ENCODE assay signal across 22 cellular contexts in the genomic region with DNA sequence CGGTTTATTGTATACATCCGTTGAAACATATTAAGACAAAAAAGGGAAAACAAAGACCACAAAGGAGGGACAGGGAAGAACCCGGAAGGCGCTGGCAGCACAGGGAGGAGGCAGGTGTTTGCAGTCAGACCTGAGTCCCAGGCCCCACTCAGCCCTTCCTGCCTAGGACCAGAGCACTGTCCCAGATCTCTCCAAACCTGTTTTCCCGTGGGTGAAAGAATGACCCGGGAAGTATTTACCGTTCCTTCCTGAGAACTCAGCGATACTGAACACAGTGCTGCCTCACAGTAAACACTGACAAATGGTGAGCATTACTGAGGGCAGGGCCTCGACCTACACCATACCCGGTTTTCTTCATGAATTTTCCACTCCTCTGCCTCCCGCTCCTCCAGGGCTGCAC. TPM values are rescaled to one million over a fixed set of nuclear protein-coding genes. Genes with fewer than 3 reads are reported as not detected.
DNase-seq lines count a peak whose midpoint lies in the region; ATAC-seq, FAIRE-seq and TF ChIP-seq lines count a peak whose summit lies in the region.
"Had no signal": no experiment of that assay in that cellular context is flagged by ENCODE, and none has a peak within 500 bp of the region (broad histone marks: within the 10 kb centered on the region; RNA-seq: fewer than 3 reads in every experiment).

No MANE protein-coding gene starts in this region.

- DNase-seq in DMS153 treated with DMSO at 0.1 percent for 48 hours (lab: John Stamatoyannopoulos, UW; ENCODE audit: unreplicated experiment) (peak; percentile 24), K562 (ENCODE audit: extremely low read depth in 1 of 4, low spot score in 3 of 4) (no peak), lung (ENCODE audit: low spot score) (no peak), smooth muscle cell (lab: John Stamatoyannopoulos, UW; ENCODE audit: unreplicated experiment) (no peak)
- no peak for DNase-seq in activated CD4-positive, alpha-beta memory T cell treated with anti-CD3 and anti-CD28 coated beads for 36 hours
- no peak for DNase-seq in activated T-helper 2 cell treated with anti-CD3 and anti-CD28 coated beads, Interferon-gamma antibody, Interleukin-2, Interleukin-4, amounts not matched to agents 10 μg/mL and 5 μg/mL and 100 μg/mL, durations not matched to agents 14 hours and 24 hours and 36 hours (ENCODE audit: low spot score)
- DNase-seq in naive thymus-derived CD4-positive, alpha-beta T cell = no peak
- DNase-seq: activated CD4-positive, alpha-beta T cell treated with anti-CD3 and anti-CD28 coated beads for 1 hour; activated CD8-positive, alpha-beta memory T cell treated with anti-CD3 and anti-CD28 coated beads, Interleukin-2, amount 50 U/mL, for 4 hours; activated naive CD4-positive, alpha-beta T cell; AML-193; anterior cingulate cortex; GM23248; IMR-90; NCI-H187 treated with DMSO at 0.1 percent for 48 hours; NCI-H510A treated with DMSO at 0.1 percent for 48 hours; SJCRH30 had no signal

- FAIRE-seq in K562 (lab: Jason Lieb, UNC) = no peak
- FAIRE-seq: endothelial cell of umbilical vein had no signal

- H3K4me2 ChIP-seq in K562 (ENCODE audit: insufficient read depth, low read length) (peak overlapping the region; percentile 79), smooth muscle cell (peak overlapping the region; percentile 98)

- no peaks in the 10 kb centered on the region for H3K9me3 Mint-ChIP-seq in activated CD4-positive, alpha-beta memory T cell treated with anti-CD3 and anti-CD28 coated beads for 36 hours
- H3K9me3 Mint-ChIP-seq in activated T-helper 2 cell treated with anti-CD3 and anti-CD28 coated beads, Interferon-gamma antibody, Interleukin-2, Interleukin-4, amounts not matched to agents 10 μg/mL and 5 μg/mL and 100 μg/mL, durations not matched to agents 14 hours and 24 hours and 36 hours = no peaks in the 10 kb centered on the region
- H3K9me3 Mint-ChIP-seq in naive thymus-derived CD4-positive, alpha-beta T cell = peaks cover 0 to 10% (median 5%) of the 10 kb centered on the region in 11 donors

- ATAC-seq in K562 (peak; percentile 7), lung (ENCODE audit: insufficient read depth, low FRiP score) (peak; percentile 5), HG03378 (IDR thresholded peaks at IDR 0.05; ENCODE audit: unreplicated experiment) (no peak)
- ATAC-seq in naive thymus-derived CD4-positive, alpha-beta T cell = no peak

- H2AFZ ChIP-seq in K562 (ENCODE audit: low read depth, low read length) (no peak overlapping the region), smooth muscle cell (ENCODE audit: low read depth) (no peak overlapping the region)
- H2AFZ ChIP-seq: GM23248 had no signal

- peaks cover 41% of the 10 kb centered on the region for H3K27me3 Mint-ChIP-seq in activated CD4-positive, alpha-beta memory T cell treated with anti-CD3 and anti-CD28 coated beads for 36 hours
- H3K27me3 Mint-ChIP-seq in activated T-helper 2 cell treated with anti-CD3 and anti-CD28 coated beads, Interferon-gamma antibody, Interleukin-2, Interleukin-4, amounts not matched to agents 10 μg/mL and 5 μg/mL and 100 μg/mL, durations not matched to agents 14 hours and 24 hours and 36 hours (ENCODE audit: low read depth) = peaks cover 53% of the 10 kb centered on the region
- H3K27me3 Mint-ChIP-seq in naive thymus-derived CD4-positive, alpha-beta T cell = peaks cover 43 to 60% (median 53%) of the 10 kb centered on the region in 5 donors

- H3K4me1 Mint-ChIP-seq in activated CD4-positive, alpha-beta memory T cell treated with anti-CD3 and anti-CD28 coated beads for 36 hours (ENCODE audit: low read depth) = no peaks in the 10 kb centered on the region
- peaks cover 7% of the 10 kb centered on the region for H3K4me1 Mint-ChIP-seq in activated T-helper 2 cell treated with anti-CD3 and anti-CD28 coated beads, Interferon-gamma antibody, Interleukin-2, Interleukin-4, amounts not matched to agents 10 μg/mL and 5 μg/mL and 100 μg/mL, durations not matched to agents 14 hours and 24 hours and 36 hours (ENCODE audit: low read depth)
- peaks cover 0 to 14% (median 4%) of the 10 kb centered on the region in 7 donors for H3K4me1 Mint-ChIP-seq in naive thymus-derived CD4-positive, alpha-beta T cell

- peaks cover 2% of the 10 kb centered on the region for H3F3A ChIP-seq in smooth muscle cell (ENCODE audit: low read depth)

- no peak overlapping the region for H3K4me3 Mint-ChIP-seq in activated CD4-positive, alpha-beta memory T cell treated with anti-CD3 and anti-CD28 coated beads for 36 hours
- no peak overlapping the region for H3K4me3 Mint-ChIP-seq in activated T-helper 2 cell treated with anti-CD3 and anti-CD28 coated beads, Interferon-gamma antibody, Interleukin-2, Interleukin-4, amounts not matched to agents 10 μg/mL and 5 μg/mL and 100 μg/mL, durations not matched to agents 14 hours and 24 hours and 36 hours (ENCODE audit: low read depth)
- H3K4me3 Mint-ChIP-seq in naive thymus-derived CD4-positive, alpha-beta T cell = peak overlapping the region in 4 of 10 donors; percentile 5 to 58 (median 44)

- TF ChIP-seq EP300 in K562 (IDR thresholded peaks at IDR 0.05; ENCODE audit: low read length) = no peak

- H4K20me1 ChIP-seq in K562 (replicated peaks; ENCODE audit: control insufficient read depth, insufficient read depth, low read length) (no peaks in the 10 kb centered on the region), smooth muscle cell (ENCODE audit: low read depth) (no peaks in the 10 kb centered on the region)

- BruUV-seq in K562 (replicated peaks; lab: Mats Ljungman, UMichigan) = TSS peak; percentile 28

- peak overlapping the region; percentile 84 for H3K27ac ChIP-seq in K562 (ENCODE audit: extremely low read depth, low read depth, low read length)
- H3K27ac ChIP-seq in lung (ENCODE audit: low read depth in 1 of 2, low read length in 1 of 2) = peak overlapping the region in 1 of 2 donors; percentile 28
- H3K27ac ChIP-seq in smooth muscle cell (ENCODE audit: low read depth) = no peak overlapping the region
- no peak overlapping the region for H3K27ac ChIP-seq in naive thymus-derived CD4-positive, alpha-beta T cell (ENCODE audit: low read depth, low read length)
- H3K27ac ChIP-seq: GM23248, neutrophil, SJCRH30 had no signal

- CTCF ChIA-PET in K562 (lab: Yijun Ruan, JAX; ENCODE audit: low intra/inter-chr PET ratio) = no interaction called here
- CTCF ChIA-PET in activated CD4-positive, alpha-beta memory T cell treated with anti-CD3 and anti-CD28 coated beads for 36 hours (lab: Charles Lee) = no interaction called here
- CTCF ChIA-PET in naive thymus-derived CD4-positive, alpha-beta T cell (lab: Charles Lee) = no interaction called here

- TF ChIP-seq POLR2A in K562 (conservative IDR thresholded peaks at IDR 0.05) = no peak

- H3K36me3 ChIP-seq in K562 (ENCODE audit: control insufficient read depth, insufficient read depth, low read length) = peaks cover 18% of the 10 kb centered on the region
- no peaks in the 10 kb centered on the region for H3K36me3 ChIP-seq in lung (ENCODE audit: control insufficient read depth in 2 of 2, insufficient read depth in 2 of 2, low read length in 2 of 2)
- no peaks in the 10 kb centered on the region for H3K36me3 ChIP-seq in smooth muscle cell (ENCODE audit: low read depth)
- no peaks in the 10 kb centered on the region for H3K36me3 ChIP-seq in naive thymus-derived CD4-positive, alpha-beta T cell (ENCODE audit: control insufficient read depth in 2 of 3, insufficient read depth in 3 of 3, low read length in 3 of 3)
- H3K36me3 ChIP-seq: neutrophil, SJCRH30 had no signal

- in situ Hi-C loops in K562 (cut with MboI) = no loop called here

- WGBS in K562 (ENCODE audit: insufficient coverage, low coverage, missing lambda C conversion rate) = 7% methylated on average over 11 of the region's 11 CpGs
- WGBS in lung, 2 donors = 61 to 82% methylated on average over 11 of the region's 11 CpGs
- 89% methylated on average over 11 of the region's 11 CpGs for WGBS in smooth muscle cell (ENCODE audit: low lambda C conversion rate)

- H3K9me3 ChIP-seq in K562 (replicated peaks; ENCODE audit: control insufficient read depth, insufficient read depth, low read depth, low read length) (peaks cover 4% of the 10 kb centered on the region; the same call in 1 of the 2 replicates), lung (ENCODE audit: control insufficient read depth in 2 of 2, insufficient read depth in 1 of 2, low read length in 1 of 2) (peaks cover 0 to 8% of the 10 kb centered on the region in 2 donors), smooth muscle cell (replicated peaks; ENCODE audit: low read depth) (no peaks in the 10 kb centered on the region)
- H3K9me3 ChIP-seq in naive thymus-derived CD4-positive, alpha-beta T cell (ENCODE audit: control insufficient read depth in 2 of 3, low read length in 3 of 3) = peaks cover 0 to 6% (median 0%) of the 10 kb centered on the region in 3 experiments
- H3K9me3 ChIP-seq: neutrophil, SJCRH30 had no signal

- H3K4me1 ChIP-seq in K562 (replicated peaks in 1 of 2; ENCODE audit: control insufficient read depth in 2 of 2, insufficient read depth in 2 of 2, low read length in 2 of 2) = peaks cover 38 to 41% of the 10 kb centered on the region in 2 experiments
- H3K4me1 ChIP-seq in lung (ENCODE audit: control insufficient read depth in 2 of 2, insufficient read depth in 2 of 2, low read length in 2 of 2) = no peaks in the 10 kb centered on the region
- peaks cover 5% of the 10 kb centered on the region for H3K4me1 ChIP-seq in smooth muscle cell (ENCODE audit: low read depth)
- no peaks in the 10 kb centered on the region for H3K4me1 ChIP-seq in naive thymus-derived CD4-positive, alpha-beta T cell (ENCODE audit: control insufficient read depth in 2 of 2, insufficient read depth in 2 of 2, low read length in 2 of 2)
- H3K4me1 ChIP-seq: SJCRH30 had no signal

- POLR2A ChIA-PET in K562 (lab: Yijun Ruan, JAX) = interaction anchor here (1.0 to 2.2 kb wide), 2 partner anchors 17 to 21 kb away, joined by 4 to 6 read pairs; no protein-coding TSS in a partner anchor
- POLR2A ChIA-PET in activated CD4-positive, alpha-beta memory T cell treated with anti-CD3 and anti-CD28 coated beads for 36 hours (lab: Charles Lee) = no interaction called here
- POLR2A ChIA-PET in naive thymus-derived CD4-positive, alpha-beta T cell (lab: Charles Lee) = no interaction called here

- intact Hi-C loops in K562 (cut with micrococcal nuclease) = loop anchor here (5.0 to 10.0 kb wide), 2 partner anchors 51 to 87 kb away; no protein-coding TSS in a partner anchor
- intact Hi-C loops in activated CD4-positive, alpha-beta memory T cell treated with anti-CD3 and anti-CD28 coated beads for 36 hours (cut with micrococcal nuclease) = no loop called here
- intact Hi-C loops in activated T-helper 2 cell treated with anti-CD3 and anti-CD28 coated beads, Interferon-gamma antibody, Interleukin-2, Interleukin-4, amounts not matched to agents 10 μg/mL and 5 μg/mL and 100 μg/mL, durations not matched to agents 14 hours and 24 hours and 36 hours (cut with micrococcal nuclease) = no loop called here
- intact Hi-C loops in naive thymus-derived CD4-positive, alpha-beta T cell (cut with micrococcal nuclease) = loop anchor here in 1 of 2 donors (2.0 to 5.0 kb wide), 2 partner anchors 35 to 87 kb away; no protein-coding TSS in a partner anchor

- TF ChIP-seq CTCF in K562 (IDR thresholded peaks at IDR 0.05 in 2 of 3, conservative IDR thresholded peaks at IDR 0.05 in 1 of 3; ENCODE audit: insufficient read depth in 2 of 3, low read depth in 1 of 3, low read length in 3 of 3) = no peak
- TF ChIP-seq CTCF in lung (IDR thresholded peaks at IDR 0.05; ENCODE audit: control extremely low read depth, extremely low read depth) = no peak
- no peak for TF ChIP-seq CTCF in smooth muscle cell (IDR thresholded peaks at IDR 0.05; ENCODE audit: borderline replicate concordance, insufficient read depth, poor library complexity, severe bottlenecking)

- H3K27ac Mint-ChIP-seq in activated CD4-positive, alpha-beta memory T cell treated with anti-CD3 and anti-CD28 coated beads for 36 hours = no peak overlapping the region
- H3K27ac Mint-ChIP-seq in activated T-helper 2 cell treated with anti-CD3 and anti-CD28 coated beads, Interferon-gamma antibody, Interleukin-2, Interleukin-4, amounts not matched to agents 10 μg/mL and 5 μg/mL and 100 μg/mL, durations not matched to agents 14 hours and 24 hours and 36 hours = no peak overlapping the region
- peak overlapping the region in 1 of 9 donors; percentile 66 for H3K27ac Mint-ChIP-seq in naive thymus-derived CD4-positive, alpha-beta T cell

- peaks cover 66% of the 10 kb centered on the region for H3K79me2 ChIP-seq in K562 (ENCODE audit: control insufficient read depth, insufficient read depth, low read length)
- H3K79me2 ChIP-seq in smooth muscle cell (ENCODE audit: low read depth) = no peaks in the 10 kb centered on the region

- H3K9ac ChIP-seq in K562 (ENCODE audit: insufficient read depth in 1 of 2, low read depth in 2 of 2, low read length in 2 of 2) = peak overlapping the region; percentile 83 to 96
- no peak overlapping the region for H3K9ac ChIP-seq in smooth muscle cell (ENCODE audit: low read depth)
- H3K9ac ChIP-seq: GM23248 had no signal

- H3K27me3 ChIP-seq in K562 (ENCODE audit: control insufficient read depth in 2 of 2, insufficient read depth in 2 of 2, low read length in 2 of 2) = no peaks in the 10 kb centered on the region
- peaks cover 12% of the 10 kb centered on the region for H3K27me3 ChIP-seq in lung (ENCODE audit: control insufficient read depth, insufficient read depth)
- no peaks in the 10 kb centered on the region for H3K27me3 ChIP-seq in smooth muscle cell (ENCODE audit: low read depth)
- no peaks in the 10 kb centered on the region for H3K27me3 ChIP-seq in naive thymus-derived CD4-positive, alpha-beta T cell (ENCODE audit: control insufficient read depth in 2 of 2, insufficient read depth in 2 of 2, low read length in 2 of 2)

- H3K9me1 ChIP-seq in K562 (ENCODE audit: control insufficient read depth, insufficient read depth, low read length) = no peaks in the 10 kb centered on the region

- H3K36me3 Mint-ChIP-seq in activated CD4-positive, alpha-beta memory T cell treated with anti-CD3 and anti-CD28 coated beads for 36 hours = no peaks in the 10 kb centered on the region
- no peaks in the 10 kb centered on the region for H3K36me3 Mint-ChIP-seq in activated T-helper 2 cell treated with anti-CD3 and anti-CD28 coated beads, Interferon-gamma antibody, Interleukin-2, Interleukin-4, amounts not matched to agents 10 μg/mL and 5 μg/mL and 100 μg/mL, durations not matched to agents 14 hours and 24 hours and 36 hours (ENCODE audit: low read depth)
- H3K36me3 Mint-ChIP-seq in naive thymus-derived CD4-positive, alpha-beta T cell = peaks cover 0 to 2% (median 0%) of the 10 kb centered on the region in 5 donors

- peak overlapping the region; percentile 75 for H3K4me3 ChIP-seq in K562
- no peak overlapping the region for H3K4me3 ChIP-seq in lung
- peak overlapping the region; percentile 74 for H3K4me3 ChIP-seq in smooth muscle cell
- H3K4me3 ChIP-seq in naive thymus-derived CD4-positive, alpha-beta T cell (ENCODE audit: low read length) = no peak overlapping the region
- H3K4me3 ChIP-seq: GM23248, SJCRH30 had no signal

- no peak for TF ChIP-seq RAD21 in K562 (CRISPR knock-in tag; conservative IDR thresholded peaks at IDR 0.05 in 1 of 2, IDR thresholded peaks at IDR 0.05 in 1 of 2)

RNA-seq across cellular contexts. Expression of gene ABO, which starts 1.2 kb away (rescaled TPM):
- 38.9 and 65.2 TPM in 2 replicates for total RNA-seq in K562 (2011; cell fraction: chromatin; rRNA removed; ENCODE audit: low replicate concordance)
- total RNA-seq in K562 (2011; cell fraction: nucleolus; rRNA removed) = 20.8 and 22.5 TPM in 2 replicates
- 48.2 and 94.6 TPM in 2 replicates for total RNA-seq in K562 (2011; cell fraction: nucleoplasm; rRNA removed)
- total RNA-seq in K562 (2014; rRNA removed) (5.0 and 6.1 TPM in 2 replicates), K562 (2014; rRNA removed; fragmentation: Illumina TruSeq; extraction: Trizol) (5.6 and 6.5 TPM in 2 replicates), K562 (2015; rRNA removed; fragmentation: Illumina TruSeq; extraction: Trizol) (5.8 and 6.5 TPM in 2 replicates), K562 (2021) (11.9 and 15.3 TPM in 2 replicates), lung (10 to 100 TPM in 1 of 2 donors, 1 to 10 TPM in 1; 3.9 to 23.0 TPM), smooth muscle cell (0.67 and 1.0 TPM in 2 replicates)
- polyA plus RNA-seq in K562 (2011; rRNA removed) (9.9 and 18.7 TPM in 2 replicates), K562 (2014; fragmentation: Illumina TruSeq; extraction: Trizol) (16.0 and 18.5 TPM in 2 replicates), K562 (2014; fragmentation: Nextera tagmentation; extraction: Ambion mirVana) (10 to 100 TPM; 16.9 to 21.9 TPM), K562 (2014; rRNA removed) (13.3 and 16.6 TPM in 2 replicates), lung (10 to 100 TPM in 1 of 2 donors, 1 to 10 TPM in 1; 4.0 to 14.6 TPM), smooth muscle cell (0.37 and 2.1 TPM in 2 replicates)
- polyA plus RNA-seq in K562 (2011; cell fraction: cytosol; rRNA removed) = 10.0 and 10.8 TPM in 2 replicates
- polyA plus RNA-seq in K562 (2011; cell fraction: nucleus; rRNA removed) = 54.0 and 57.5 TPM in 2 replicates
- 14.4 and 28.3 TPM in 2 replicates for polyA plus RNA-seq in K562 (2012)
- 6.4 and 6.8 TPM in 2 replicates for polyA minus RNA-seq in K562 (2011; rRNA and poly(A)+ RNA removed)
- 7.1 and 10.8 TPM in 2 replicates for polyA minus RNA-seq in K562 (2011; cell fraction: cytosol; rRNA and poly(A)+ RNA removed)
- polyA minus RNA-seq in K562 (2011; cell fraction: nucleus; rRNA and poly(A)+ RNA removed) = 6.6 and 11.7 TPM in 2 replicates
- not detected for total RNA-seq in activated CD4-positive, alpha-beta memory T cell treated with anti-CD3 and anti-CD28 coated beads for 36 hours
- total RNA-seq in activated T-helper 2 cell treated with anti-CD3 and anti-CD28 coated beads, Interferon-gamma antibody, Interleukin-2, Interleukin-4, amounts not matched to agents 10 μg/mL and 5 μg/mL and 100 μg/mL, durations not matched to agents 14 hours and 24 hours and 36 hours = 0.14 and 0.30 TPM in 2 replicates
- 1 to 10 TPM in 2 of 5 experiments, not detected in 3; 1.7 to 3.3 TPM for total RNA-seq in naive thymus-derived CD4-positive, alpha-beta T cell
- polyA plus RNA-seq in naive thymus-derived CD4-positive, alpha-beta T cell = not detected
- total RNA-seq: endothelial cell of umbilical vein, GM23248, IMR-90, OCI-LY7, SJCRH30, temporal lobe had no signal
- polyA plus RNA-seq: endothelial cell of umbilical vein, GM23248, IMR-90 had no signal

Comparison
In these comparisons a context has a peak if more than half of its experiments do, and no peak if none do; other contexts are left out.
1. ATAC-seq: peak in K562 (single experiment) and lung (single experiment); none in naive thymus-derived CD4-positive, alpha-beta T cell (single experiment) and HG03378 (single experiment).
2. H3K4me3 ChIP-seq: peak in K562 (single experiment) and smooth muscle cell (single experiment); none in lung (single experiment) and naive thymus-derived CD4-positive, alpha-beta T cell (single experiment).